In genomic region chr11:17611503-17612220, GRCh38 we compare ENCODE assay signal across 23 cellular contexts.
"Had no signal": no experiment of that assay in that cellular context is flagged by ENCODE, and none has a peak within 500 bp of the region (broad histone marks: within the 10 kb centered on the region; RNA-seq: fewer than 3 reads in every experiment).

No MANE protein-coding gene starts in this region.

- H3K36me3 ChIP-seq: left ventricle myocardium inferior, neutrophil, right lobe of liver, tibial artery, uterus had no signal

- H3K27ac Mint-ChIP-seq: activated naive CD4-positive, alpha-beta T cell treated with anti-CD3 and anti-CD28 coated beads, Interleukin-2, amount 50 U/mL, for 72 hours; brain; dendritic cell treated with granulocyte-macrophage colony-stimulating factor and Interleukin-4, amounts not matched to agents 40 ng/mL and 50 ng/mL, for 4 days; natural killer cell; stimulated activated effector memory CD8-positive, alpha-beta T cell treated with anti-CD3 and anti-CD28 coated beads, Interleukin-12 subunit alpha, Interleukin-12 subunit beta, amount 100 ng/mL, for 72 hours; T-helper 1 cell treated with Interleukin-12 subunit alpha and Interleukin-12 subunit beta and Interleukin-4 antibody, amounts not matched to agents 30 μg/mL and 1 μg/mL, for 36 hours; WTC11 had no signal

- H3K4me1 Mint-ChIP-seq: natural killer cell; stimulated activated effector memory CD8-positive, alpha-beta T cell treated with anti-CD3 and anti-CD28 coated beads, Interleukin-12 subunit alpha, Interleukin-12 subunit beta, amount 100 ng/mL, for 72 hours; stimulated activated naive CD8-positive, alpha-beta T cell treated with anti-CD3 and anti-CD28 coated beads, Interleukin-15, amount 100 ng/mL, for 72 hours had no signal

- H3K9me3 ChIP-seq: left ventricle myocardium inferior, neutrophil, right lobe of liver, tibial artery, uterus had no signal

- H3K27me3 ChIP-seq: right lobe of liver, uterus had no signal

- DNase-seq: activated CD8-positive, alpha-beta memory T cell treated with anti-CD3 and anti-CD28 coated beads for 24 hours; activated gamma-delta T cell treated with Interleukin-2 at 50 U/mL for 16 hours; effector CD4-positive, alpha-beta T cell; foreskin melanocyte; kidney glomerular epithelial cell; left ventricle myocardium inferior; midbrain; natural killer cell; right lobe of liver; stimulated activated CD4-positive, alpha-beta T cell treated with anti-CD3 and anti-CD28 coated beads, Interleukin-1b, Interleukin-23, amount 100 ng/mL, for 48 hours; stimulated activated naive CD8-positive, alpha-beta T cell treated with anti-CD3 and anti-CD28 coated beads, Interleukin-15, amount 100 ng/mL, for 72 hours; T1000; tibial artery; uterus had no signal

- H3K27ac ChIP-seq: left ventricle myocardium inferior, neutrophil, parathyroid adenoma, right lobe of liver, skin epidermis, tibial artery, uterus had no signal

- H3K9me3 Mint-ChIP-seq: activated naive CD4-positive, alpha-beta T cell treated with anti-CD3 and anti-CD28 coated beads, Interleukin-2, amount 50 U/mL, for 72 hours; dendritic cell treated with granulocyte-macrophage colony-stimulating factor and Interleukin-4, amounts not matched to agents 40 ng/mL and 50 ng/mL, for 4 days; natural killer cell; stimulated activated effector memory CD8-positive, alpha-beta T cell treated with anti-CD3 and anti-CD28 coated beads, Interleukin-12 subunit alpha, Interleukin-12 subunit beta, amount 100 ng/mL, for 72 hours; stimulated activated naive CD8-positive, alpha-beta T cell treated with anti-CD3 and anti-CD28 coated beads, Interleukin-15, amount 100 ng/mL, for 72 hours; T-helper 1 cell treated with Interleukin-12 subunit alpha and Interleukin-12 subunit beta and Interleukin-4 antibody, amounts not matched to agents 30 μg/mL and 1 μg/mL, for 36 hours; WTC11 had no signal

- H3K4me3 ChIP-seq: left ventricle myocardium inferior, right lobe of liver, skin epidermis, tibial artery, uterus had no signal

- H3K4me3 Mint-ChIP-seq: brain; dendritic cell treated with granulocyte-macrophage colony-stimulating factor and Interleukin-4, amounts not matched to agents 40 ng/mL and 50 ng/mL, for 4 days; natural killer cell; stimulated activated effector memory CD8-positive, alpha-beta T cell treated with anti-CD3 and anti-CD28 coated beads, Interleukin-12 subunit alpha, Interleukin-12 subunit beta, amount 100 ng/mL, for 72 hours; stimulated activated naive CD8-positive, alpha-beta T cell treated with anti-CD3 and anti-CD28 coated beads, Interleukin-15, amount 100 ng/mL, for 72 hours; T-helper 1 cell treated with Interleukin-12 subunit alpha and Interleukin-12 subunit beta and Interleukin-4 antibody, amounts not matched to agents 30 μg/mL and 1 μg/mL, for 36 hours; WTC11 had no signal

- H3K9ac ChIP-seq: parathyroid adenoma had no signal

- H3K36me3 Mint-ChIP-seq: activated naive CD4-positive, alpha-beta T cell treated with anti-CD3 and anti-CD28 coated beads, Interleukin-2, amount 50 U/mL, for 72 hours; brain; natural killer cell; stimulated activated effector memory CD8-positive, alpha-beta T cell treated with anti-CD3 and anti-CD28 coated beads, Interleukin-12 subunit alpha, Interleukin-12 subunit beta, amount 100 ng/mL, for 72 hours; WTC11 had no signal

- H3K4me1 ChIP-seq: parathyroid adenoma, right lobe of liver, tibial artery, uterus had no signal

- ATAC-seq: activated naive CD4-positive, alpha-beta T cell treated with anti-CD3 and anti-CD28 coated beads, Interleukin-2, amount 50 U/mL, for 72 hours; natural killer cell; right lobe of liver; stimulated activated effector memory CD8-positive, alpha-beta T cell treated with anti-CD3 and anti-CD28 coated beads, Interleukin-12 subunit alpha, Interleukin-12 subunit beta, amount 100 ng/mL, for 72 hours; stimulated activated naive CD8-positive, alpha-beta T cell treated with anti-CD3 and anti-CD28 coated beads, Interleukin-15, amount 100 ng/mL, for 72 hours; WTC11 had no signal

- H3K79me2 ChIP-seq: parathyroid adenoma had no signal
